In the genomic region with DNA sequence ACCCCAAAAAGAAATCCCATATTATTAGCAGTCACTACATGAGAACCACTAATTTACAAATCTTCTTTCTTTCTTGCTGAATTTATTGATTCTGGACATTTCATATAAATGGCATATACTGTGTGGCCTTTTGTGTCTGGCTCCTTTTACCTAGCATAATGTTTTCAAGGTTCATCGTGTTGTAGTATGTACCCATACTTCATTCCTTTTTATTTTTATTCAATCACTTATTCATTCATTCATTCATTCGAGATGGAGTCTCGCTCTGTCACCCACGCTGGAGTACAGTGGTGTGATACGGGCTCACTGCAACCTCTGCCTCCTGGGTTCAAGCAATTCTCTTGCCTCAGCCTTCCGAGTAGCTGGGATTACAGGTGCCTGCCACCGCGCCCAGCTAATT, we compare ENCODE assay signal across 1 cellular context.
A peak's percentile ranks its signal among the peaks of the same experiment; 100 is the strongest.
TF ChIP-seq lines count a peak whose summit lies in the region.

No MANE protein-coding gene starts in this region.

TF ChIP-seq in K562, 482 proteins besides CTCF, POLR2A, EP300 and RAD21:
- TF ChIP-seq ZNF507 (tag; conservative IDR thresholded peaks at IDR 0.05) (0 out of 2 replicates have a peak, but pooled peaks have one; percentile 19), ZNF24 (IDR thresholded peaks at IDR 0.05) (peak; percentile 78), SIRT6 (IDR thresholded peaks at IDR 0.05; ENCODE audit: low read depth, low read length) (no peak), KLF10 (CRISPR knock-in tag; IDR thresholded peaks at IDR 0.05) (no peak)
